ENCODE assay signal across 8 cellular contexts in genomic region chr1:151311589-151312331, GRCh38. TPM values are rescaled to one million over a fixed set of nuclear protein-coding genes. Genes with fewer than 3 reads are reported as not detected.
DNase-seq lines count a peak whose midpoint lies in the region; ATAC-seq lines count a peak whose summit lies in the region.

No MANE protein-coding gene starts in this region.

- peaks cover 45% of the 10 kb centered on the region for H3K4me1 Mint-ChIP-seq in activated naive CD8-positive, alpha-beta T cell (ENCODE audit: low read depth)

- peak overlapping the region; percentile 90 for H3K27ac ChIP-seq in skeletal muscle tissue (ENCODE audit: low read depth, low read length)

- peak overlapping the region; percentile 60 to 63 (median 61) for H3K9ac ChIP-seq in skeletal muscle tissue (ENCODE audit: low read depth in 1 of 3, low read length in 3 of 3)

- H3K27ac Mint-ChIP-seq in activated naive CD8-positive, alpha-beta T cell = peak overlapping the region; percentile 99

- H3K4me1 ChIP-seq in skeletal muscle tissue (ENCODE audit: control insufficient read depth in 3 of 3, insufficient read depth in 3 of 3, low read length in 3 of 3) = peaks cover 54 to 57% (median 56%) of the 10 kb centered on the region in 3 donors

- intact Hi-C loops in left cardiac atrium (cut with DNase I) = no loop called here

- H3K9me3 ChIP-seq in skeletal muscle tissue (ENCODE audit: control insufficient read depth in 3 of 3, low read length in 3 of 3) = no peaks in the 10 kb centered on the region

- no peaks in the 10 kb centered on the region for H3K27me3 ChIP-seq in skeletal muscle tissue (ENCODE audit: control insufficient read depth in 3 of 3, insufficient read depth in 3 of 3, low read length in 3 of 3)

- peak overlapping the region in 1 of 3 donors; percentile 0 for H3K4me3 ChIP-seq in skeletal muscle tissue (ENCODE audit: low read length in 3 of 3)

- H3K4me3 Mint-ChIP-seq in activated naive CD8-positive, alpha-beta T cell = peak overlapping the region; percentile 70

- H3K36me3 Mint-ChIP-seq in activated naive CD8-positive, alpha-beta T cell = peaks cover 8% of the 10 kb centered on the region

- H3K36me3 ChIP-seq in skeletal muscle tissue (ENCODE audit: control insufficient read depth in 3 of 3, insufficient read depth in 3 of 3, low read length in 3 of 3) = peaks cover 37 to 56% (median 40%) of the 10 kb centered on the region in 3 donors

- DNase-seq in DMS53 treated with DMSO at 0.1 percent for 48 hours (lab: John Stamatoyannopoulos, UW; ENCODE audit: unreplicated experiment) = peak; percentile 43
- peak; percentile 100 for DNase-seq in SIG-M5 treated with dmso at 0.1 percent for 504 hours (lab: John Stamatoyannopoulos, UW; ENCODE audit: unreplicated experiment)
- peak; percentile 88 for DNase-seq in left cardiac atrium

- peak; percentile 90 to 95 for ATAC-seq in left cardiac atrium
- no peak for ATAC-seq in GM19467 (IDR thresholded peaks at IDR 0.05; ENCODE audit: unreplicated experiment)
- no peak for ATAC-seq in HG02852 (IDR thresholded peaks at IDR 0.05; ENCODE audit: unreplicated experiment)
- ATAC-seq in HG03469 (IDR thresholded peaks at IDR 0.05; ENCODE audit: unreplicated experiment) = no peak

- H3K27me3 Mint-ChIP-seq in activated naive CD8-positive, alpha-beta T cell = no peaks in the 10 kb centered on the region

- no peaks in the 10 kb centered on the region for H3K9me3 Mint-ChIP-seq in activated naive CD8-positive, alpha-beta T cell (ENCODE audit: low read depth)

RNA-seq across cellular contexts. Expression of gene PI4KB, which starts 15.5 kb away (rescaled TPM):
- total RNA-seq in left cardiac atrium (10 to 100 TPM; 46.3 to 49.4 TPM), skeletal muscle tissue (30.3 TPM)

RNA-seq across cellular contexts. Expression of gene ZNF687, which starts 29.7 kb away (rescaled TPM):
- 10 to 100 TPM; 12.8 to 15.6 TPM for total RNA-seq in left cardiac atrium
- 5.7 TPM for total RNA-seq in skeletal muscle tissue

RNA-seq across cellular contexts. Expression of gene RFX5, which starts 35.3 kb away (rescaled TPM):
- total RNA-seq in left cardiac atrium (10 to 100 TPM; 23.1 to 23.8 TPM), skeletal muscle tissue (24.0 TPM)

RNA-seq across cellular contexts. Expression of gene PSMD4, which starts 57.2 kb away (rescaled TPM):
- total RNA-seq in left cardiac atrium (100 to 1,000 TPM; 134 to 136 TPM), skeletal muscle tissue (145 TPM)

Comparison
In these comparisons a context has a peak if more than half of its experiments do, and no peak if none do; other contexts are left out.
1. DNase-seq: peak in every context shown above with its lines; median percentile 100 in SIG-M5 treated with dmso at 0.1 percent for 504 hours; 88 in left cardiac atrium; 43 in DMS53 treated with DMSO at 0.1 percent for 48 hours.
2. ATAC-seq: peak in left cardiac atrium (2 of 2); none in GM19467 (single experiment), HG02852 (single experiment) and HG03469 (single experiment).